20 cellular contexts compared by ENCODE assay signal in the genomic region with DNA sequence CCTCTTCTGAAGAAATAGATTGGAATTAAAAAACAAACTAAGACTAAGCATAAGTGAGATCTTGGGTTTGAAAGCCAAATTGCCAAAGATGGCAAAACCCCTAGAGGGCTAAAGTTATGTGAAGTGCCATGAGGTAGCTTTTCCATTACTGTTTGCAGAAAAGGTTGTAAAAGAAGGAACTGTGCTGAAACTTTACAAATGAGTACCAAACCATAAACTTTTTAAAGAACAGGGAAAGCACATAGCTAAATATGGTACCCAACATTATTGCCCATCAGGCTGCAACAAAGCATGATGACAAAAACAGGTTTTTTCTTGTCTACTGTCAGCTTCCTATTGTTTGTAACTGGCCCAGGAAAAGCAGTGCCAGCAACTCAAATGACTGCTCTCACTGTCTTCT.
DNase-seq lines count a peak whose midpoint lies in the region; ATAC-seq and TF ChIP-seq lines count a peak whose summit lies in the region.
"Had no signal": no experiment of that assay in that cellular context is flagged by ENCODE, and none has a peak within 500 bp of the region (broad histone marks: within the 10 kb centered on the region; RNA-seq: fewer than 3 reads in every experiment).

No MANE protein-coding gene starts in this region.

- peak overlapping the region; percentile 94 for H3K27ac Mint-ChIP-seq in nephron progenitor cell
- H3K27ac Mint-ChIP-seq: activated CD4-positive, alpha-beta T cell treated with anti-CD3 and anti-CD28 coated beads, Interleukin-2, amount 10 ng/mL, durations not matched to agents 7 days and 5 days; dendritic cell treated with granulocyte-macrophage colony-stimulating factor and Interleukin-4, amounts not matched to agents 40 ng/mL and 50 ng/mL, for 4 days; memory B cell; natural killer cell had no signal

- H3K9ac ChIP-seq in HUES48 (ENCODE audit: low read depth, low read length) = no peak overlapping the region
- H3K9ac ChIP-seq: BLaER1 had no signal

- H3K36me3 ChIP-seq in HUES48 (ENCODE audit: control insufficient read depth, insufficient read depth, low read length) (no peaks in the 10 kb centered on the region), esophagus (ENCODE audit: control insufficient read depth in 2 of 2, insufficient read depth in 2 of 2, low read length in 1 of 2) (no peaks in the 10 kb centered on the region)
- H3K36me3 ChIP-seq: BLaER1, SJCRH30 had no signal

- H3K4me3 Mint-ChIP-seq in nephron progenitor cell = no peak overlapping the region
- no peak overlapping the region for H3K4me3 Mint-ChIP-seq in activated T-cell treated with anti-CD3 and anti-CD28 coated beads, Interleukin-2, amount 50 U/mL, for 4 hours
- H3K4me3 Mint-ChIP-seq: activated CD4-positive, alpha-beta T cell treated with anti-CD3 and anti-CD28 coated beads, Interleukin-2, amount 10 ng/mL, durations not matched to agents 7 days and 5 days; dendritic cell treated with granulocyte-macrophage colony-stimulating factor and Interleukin-4, amounts not matched to agents 40 ng/mL and 50 ng/mL, for 4 days; memory B cell; natural killer cell had no signal

- no peak for ATAC-seq in activated T-cell treated with anti-CD3 and anti-CD28 coated beads, Interleukin-2, amount 50 U/mL, for 4 hours
- ATAC-seq: natural killer cell had no signal

- H3K27ac ChIP-seq in HUES48 (ENCODE audit: low read depth, low read length) (peak overlapping the region; percentile 29), esophagus (ENCODE audit: low read depth in 2 of 2, low read length in 1 of 2) (peak overlapping the region; percentile 45 to 65), substantia nigra (ENCODE audit: low read depth, low read length, poor library complexity, severe bottlenecking) (peak overlapping the region; percentile 30)
- H3K27ac ChIP-seq: BLaER1, PC-9, SJCRH30 had no signal

- no peak overlapping the region for H3K4me3 ChIP-seq in HUES48 (ENCODE audit: low read depth, low read length)
- no peak overlapping the region for H3K4me3 ChIP-seq in esophagus (ENCODE audit: low read depth in 1 of 2, low read length in 2 of 2)
- H3K4me3 ChIP-seq: BLaER1, PC-9, SJCRH30 had no signal

- no peaks in the 10 kb centered on the region for H3K27me3 Mint-ChIP-seq in nephron progenitor cell (ENCODE audit: low read depth, poor library complexity)
- no peaks in the 10 kb centered on the region for H3K27me3 Mint-ChIP-seq in activated T-cell treated with anti-CD3 and anti-CD28 coated beads, Interleukin-2, amount 50 U/mL, for 4 hours (ENCODE audit: low read depth)
- H3K27me3 Mint-ChIP-seq: activated CD4-positive, alpha-beta T cell treated with anti-CD3 and anti-CD28 coated beads, Interleukin-2, amount 10 ng/mL, durations not matched to agents 7 days and 5 days; dendritic cell treated with granulocyte-macrophage colony-stimulating factor and Interleukin-4, amounts not matched to agents 40 ng/mL and 50 ng/mL, for 4 days; memory B cell had no signal

- H3K4me1 Mint-ChIP-seq in nephron progenitor cell = peaks cover 49% of the 10 kb centered on the region
- peaks cover 3% of the 10 kb centered on the region for H3K4me1 Mint-ChIP-seq in activated T-cell treated with anti-CD3 and anti-CD28 coated beads, Interleukin-2, amount 50 U/mL, for 4 hours (ENCODE audit: low read depth)

- H3K9me3 Mint-ChIP-seq in nephron progenitor cell = peaks cover 6% of the 10 kb centered on the region
- peaks cover 6% of the 10 kb centered on the region for H3K9me3 Mint-ChIP-seq in activated T-cell treated with anti-CD3 and anti-CD28 coated beads, Interleukin-2, amount 50 U/mL, for 4 hours
- H3K9me3 Mint-ChIP-seq: activated CD4-positive, alpha-beta T cell treated with anti-CD3 and anti-CD28 coated beads, Interleukin-2, amount 10 ng/mL, durations not matched to agents 7 days and 5 days; dendritic cell treated with granulocyte-macrophage colony-stimulating factor and Interleukin-4, amounts not matched to agents 40 ng/mL and 50 ng/mL, for 4 days; memory B cell; natural killer cell had no signal

- no peak for TF ChIP-seq CTCF in nephron progenitor cell (IDR thresholded peaks at IDR 0.05)

- H3K4me1 ChIP-seq in HUES48 (ENCODE audit: control insufficient read depth, insufficient read depth, low read length) (peaks cover 49% of the 10 kb centered on the region), esophagus (ENCODE audit: control insufficient read depth in 2 of 2, insufficient read depth in 2 of 2, low read length in 1 of 2) (no peaks in the 10 kb centered on the region)
- H3K4me1 ChIP-seq: BLaER1, SJCRH30 had no signal

- peaks cover 8% of the 10 kb centered on the region for H3K36me3 Mint-ChIP-seq in nephron progenitor cell (ENCODE audit: low read depth)
- H3K36me3 Mint-ChIP-seq in activated T-cell treated with anti-CD3 and anti-CD28 coated beads, Interleukin-2, amount 50 U/mL, for 4 hours (ENCODE audit: insufficient read depth) = peaks cover 5% of the 10 kb centered on the region
- H3K36me3 Mint-ChIP-seq: natural killer cell had no signal

- no peaks in the 10 kb centered on the region for H3K9me3 ChIP-seq in HUES48 (ENCODE audit: control insufficient read depth, insufficient read depth, low read length)
- H3K9me3 ChIP-seq in esophagus (ENCODE audit: control insufficient read depth in 2 of 2, insufficient read depth in 1 of 2, low read depth in 1 of 2, low read length in 1 of 2) = no peaks in the 10 kb centered on the region
- H3K9me3 ChIP-seq: BLaER1, SJCRH30 had no signal

- H3K27me3 ChIP-seq in HUES48 (ENCODE audit: control insufficient read depth, insufficient read depth, low read length) = no peaks in the 10 kb centered on the region
- H3K27me3 ChIP-seq in esophagus (ENCODE audit: control insufficient read depth in 1 of 2, insufficient read depth in 2 of 2, low read length in 2 of 2) = no peaks in the 10 kb centered on the region
- H3K27me3 ChIP-seq: BLaER1, SJCRH30 had no signal

- no peak for DNase-seq in nephron progenitor cell
- peak in 3 of 49 donors; percentile 1 to 3 (median 1) for DNase-seq in substantia nigra (lab: John Stamatoyannopoulos, UW)
- no peak for DNase-seq in NCI-H1930 (lab: John Stamatoyannopoulos, UW)
- DNase-seq in NCI-H2196 (lab: John Stamatoyannopoulos, UW; ENCODE audit: unreplicated experiment) = no peak
- no peak for DNase-seq in activated T-cell treated with anti-CD3 and anti-CD28 coated beads, Interleukin-2, amount 50 U/mL, for 4 hours
- DNase-seq in activated T-cell treated with anti-CD3 and anti-CD28 coated beads, Interleukin-2, amount 50 U/mL, for 48 hours = no peak
- DNase-seq: activated CD4-positive, alpha-beta T cell treated with anti-CD3 and anti-CD28 coated beads, Interleukin-2, amount 10 ng/mL, durations not matched to agents 7 days and 5 days; activated effector memory CD4-positive, alpha-beta T cell treated with anti-CD3 and anti-CD28 coated beads, Interleukin-2, amount 50 U/mL, for 16 hours; foreskin melanocyte; natural killer cell; NCI-H1694; NCI-H345; PC-9; SJCRH30; stimulated activated CD4-positive, alpha-beta T cell treated with anti-CD3 and anti-CD28 coated beads, Interleukin-4, amount 100 ng/mL, for 1 hour had no signal
